Comparison of ENCODE assay signal across 23 cellular contexts in genomic region chr12:124364543-124364942, GRCh38.
"Had no signal": no experiment of that assay in that cellular context is flagged by ENCODE, and none has a peak within 500 bp of the region (broad histone marks: within the 10 kb centered on the region; RNA-seq: fewer than 3 reads in every experiment).

No MANE protein-coding gene starts in this region.

- ATAC-seq: foreskin keratinocyte; sciatic nerve; stimulated activated memory B cell treated with anti-CD40 and anti-IgM and Interleukin-4, amounts not matched to agents 10 μg/mL and 1 μg/mL and 100 μg/mL, for 72 hours; T-helper 17 cell; upper lobe of right lung had no signal

- H3K4me1 ChIP-seq: foreskin keratinocyte had no signal

- H3K4me1 Mint-ChIP-seq: activated naive CD4-positive, alpha-beta T cell treated with anti-CD3 and anti-CD28 coated beads, Interleukin-2, amount 10 ng/mL, durations not matched to agents 7 days and 5 days; memory B cell had no signal

- H3K27me3 Mint-ChIP-seq: activated CD4-positive, alpha-beta memory T cell treated with anti-CD3 and anti-CD28 coated beads for 36 hours; activated naive CD4-positive, alpha-beta T cell treated with anti-CD3 and anti-CD28 coated beads, Interleukin-2, amount 10 ng/mL, durations not matched to agents 7 days and 5 days; memory B cell; stimulated activated memory B cell treated with anti-CD40 and anti-IgM and Interleukin-4, amounts not matched to agents 10 μg/mL and 1 μg/mL and 100 μg/mL, for 72 hours; T-helper 17 cell had no signal

- H3K4me3 Mint-ChIP-seq: activated CD4-positive, alpha-beta memory T cell treated with anti-CD3 and anti-CD28 coated beads for 36 hours; activated naive CD4-positive, alpha-beta T cell treated with anti-CD3 and anti-CD28 coated beads, Interleukin-2, amount 10 ng/mL, durations not matched to agents 7 days and 5 days; memory B cell; nephron progenitor cell; stimulated activated memory B cell treated with anti-CD40 and anti-IgM and Interleukin-4, amounts not matched to agents 10 μg/mL and 1 μg/mL and 100 μg/mL, for 72 hours; T-helper 17 cell had no signal

- H3K27ac ChIP-seq: foreskin keratinocyte, SK-N-MC, thoracic aorta, upper lobe of right lung had no signal

- H3K9me3 ChIP-seq: stomach, thoracic aorta, upper lobe of right lung had no signal

- H3K27ac Mint-ChIP-seq: activated CD4-positive, alpha-beta memory T cell treated with anti-CD3 and anti-CD28 coated beads for 36 hours; activated naive CD4-positive, alpha-beta T cell treated with anti-CD3 and anti-CD28 coated beads, Interleukin-2, amount 10 ng/mL, durations not matched to agents 7 days and 5 days; memory B cell; stimulated activated memory B cell treated with anti-CD40 and anti-IgM and Interleukin-4, amounts not matched to agents 10 μg/mL and 1 μg/mL and 100 μg/mL, for 72 hours; T-helper 17 cell had no signal

- H3K9me3 Mint-ChIP-seq: activated CD4-positive, alpha-beta memory T cell treated with anti-CD3 and anti-CD28 coated beads for 36 hours; activated naive CD4-positive, alpha-beta T cell treated with anti-CD3 and anti-CD28 coated beads, Interleukin-2, amount 10 ng/mL, durations not matched to agents 7 days and 5 days; memory B cell; nephron progenitor cell; stimulated activated memory B cell treated with anti-CD40 and anti-IgM and Interleukin-4, amounts not matched to agents 10 μg/mL and 1 μg/mL and 100 μg/mL, for 72 hours had no signal

- H3K27me3 ChIP-seq: foreskin keratinocyte, stomach, upper lobe of right lung had no signal

- H3K4me3 ChIP-seq: SK-N-MC, smooth muscle cell, stomach, thoracic aorta, upper lobe of right lung had no signal

- DNase-seq: activated CD4-positive, alpha-beta memory T cell treated with anti-CD3 and anti-CD28 coated beads for 36 hours; activated CD4-positive, alpha-beta T cell treated with anti-CD3 and anti-CD28 coated beads for 4 hours; activated CD4-positive, CD25-positive, alpha-beta regulatory T cell; activated effector memory CD4-positive, alpha-beta T cell treated with anti-CD3 and anti-CD28 coated beads, Interleukin-2, amount 50 U/mL, for 16 hours; activated naive CD4-positive, alpha-beta T cell treated with anti-CD3 and anti-CD28 coated beads, Interleukin-2, amount 10 ng/mL, durations not matched to agents 7 days and 5 days; cerebellar nuclear complex; effector CD4-positive, alpha-beta T cell; erythroblast; foreskin keratinocyte; hippocampal formation; nephron progenitor cell; occipital lobe; stimulated activated CD4-positive, alpha-beta T cell treated with anti-CD3 and anti-CD28 coated beads, Interleukin-15, amount 100 ng/mL, for 24 hours; stomach; SW 1271; T-helper 17 cell; upper lobe of right lung had no signal
